In genomic region chr9:120481842-120482241, GRCh38 we compare ENCODE assay signal across 21 cellular contexts.
"Had no signal": no experiment of that assay in that cellular context is flagged by ENCODE, and none has a peak within 500 bp of the region (broad histone marks: within the 10 kb centered on the region; RNA-seq: fewer than 3 reads in every experiment).

No MANE protein-coding gene starts in this region.

- H3K4me3 Mint-ChIP-seq: activated CD4-positive, alpha-beta T cell treated with anti-CD3 and anti-CD28 coated beads, Interleukin-2, amount 10 ng/mL, durations not matched to agents 7 days and 5 days; activated CD8-positive, alpha-beta memory T cell treated with anti-CD3 and anti-CD28 coated beads, Interleukin-2, amount 10 ng/mL, durations not matched to agents 7 days and 5 days; activated CD8-positive, alpha-beta T cell treated with anti-CD3 and anti-CD28 coated beads for 36 hours; activated naive CD4-positive, alpha-beta T cell treated with anti-CD3 and anti-CD28 coated beads, Interleukin-2, amount 10 ng/mL, durations not matched to agents 7 days and 5 days; natural killer cell; stimulated activated memory B cell treated with anti-CD40 and anti-IgM and Interleukin-4, amounts not matched to agents 10 μg/mL and 1 μg/mL and 100 μg/mL, for 72 hours; type B pancreatic cell had no signal

- H3K27me3 Mint-ChIP-seq: activated CD4-positive, alpha-beta T cell treated with anti-CD3 and anti-CD28 coated beads, Interleukin-2, amount 10 ng/mL, durations not matched to agents 7 days and 5 days; activated CD8-positive, alpha-beta memory T cell treated with anti-CD3 and anti-CD28 coated beads, Interleukin-2, amount 10 ng/mL, durations not matched to agents 7 days and 5 days; activated CD8-positive, alpha-beta T cell treated with anti-CD3 and anti-CD28 coated beads for 36 hours; activated naive CD4-positive, alpha-beta T cell treated with anti-CD3 and anti-CD28 coated beads, Interleukin-2, amount 10 ng/mL, durations not matched to agents 7 days and 5 days; stimulated activated memory B cell treated with anti-CD40 and anti-IgM and Interleukin-4, amounts not matched to agents 10 μg/mL and 1 μg/mL and 100 μg/mL, for 72 hours; type B pancreatic cell had no signal

- H3K9me3 Mint-ChIP-seq: activated CD4-positive, alpha-beta T cell treated with anti-CD3 and anti-CD28 coated beads, Interleukin-2, amount 10 ng/mL, durations not matched to agents 7 days and 5 days; activated CD8-positive, alpha-beta T cell treated with anti-CD3 and anti-CD28 coated beads for 36 hours; activated naive CD4-positive, alpha-beta T cell treated with anti-CD3 and anti-CD28 coated beads, Interleukin-2, amount 10 ng/mL, durations not matched to agents 7 days and 5 days; natural killer cell; stimulated activated memory B cell treated with anti-CD40 and anti-IgM and Interleukin-4, amounts not matched to agents 10 μg/mL and 1 μg/mL and 100 μg/mL, for 72 hours; type B pancreatic cell had no signal

- ATAC-seq: activated CD4-positive, CD25-positive, alpha-beta regulatory T cell treated with anti-CD3 and anti-CD28 coated beads, Interleukin-2, amount 50 U/mL, for 24 hours; activated CD8-positive, alpha-beta memory T cell treated with anti-CD3 and anti-CD28 coated beads, Interleukin-2, amount 10 ng/mL, durations not matched to agents 7 days and 5 days; activated CD8-positive, alpha-beta T cell treated with anti-CD3 and anti-CD28 coated beads for 36 hours; natural killer cell; stimulated activated memory B cell treated with anti-CD40 and anti-IgM and Interleukin-4, amounts not matched to agents 10 μg/mL and 1 μg/mL and 100 μg/mL, for 72 hours had no signal

- H3K9me3 ChIP-seq: colonic mucosa, esophagus muscularis mucosa, prostate gland, testis had no signal

- H3K4me3 ChIP-seq: colonic mucosa, dorsolateral prefrontal cortex, esophagus muscularis mucosa, prostate gland, skin epidermis, testis had no signal

- H3K4me1 Mint-ChIP-seq: activated CD4-positive, alpha-beta T cell treated with anti-CD3 and anti-CD28 coated beads, Interleukin-2, amount 10 ng/mL, durations not matched to agents 7 days and 5 days; activated CD8-positive, alpha-beta memory T cell treated with anti-CD3 and anti-CD28 coated beads, Interleukin-2, amount 10 ng/mL, durations not matched to agents 7 days and 5 days; activated naive CD4-positive, alpha-beta T cell treated with anti-CD3 and anti-CD28 coated beads, Interleukin-2, amount 10 ng/mL, durations not matched to agents 7 days and 5 days; natural killer cell had no signal

- H3K27me3 ChIP-seq: colonic mucosa, dorsolateral prefrontal cortex, esophagus muscularis mucosa, testis had no signal

- H3K4me1 ChIP-seq: colonic mucosa, prostate gland, testis had no signal

- H3K36me3 ChIP-seq: colonic mucosa, prostate gland had no signal

- H3K27ac Mint-ChIP-seq: activated CD4-positive, alpha-beta T cell treated with anti-CD3 and anti-CD28 coated beads, Interleukin-2, amount 10 ng/mL, durations not matched to agents 7 days and 5 days; activated CD8-positive, alpha-beta memory T cell treated with anti-CD3 and anti-CD28 coated beads, Interleukin-2, amount 10 ng/mL, durations not matched to agents 7 days and 5 days; activated CD8-positive, alpha-beta T cell treated with anti-CD3 and anti-CD28 coated beads for 36 hours; stimulated activated memory B cell treated with anti-CD40 and anti-IgM and Interleukin-4, amounts not matched to agents 10 μg/mL and 1 μg/mL and 100 μg/mL, for 72 hours; type B pancreatic cell had no signal

- H3K27ac ChIP-seq: colonic mucosa, dorsolateral prefrontal cortex, prostate gland, testis, VCaP had no signal

- DNase-seq: activated CD4-positive, alpha-beta T cell treated with anti-CD3 and anti-CD28 coated beads, Interleukin-2, amount 10 ng/mL, durations not matched to agents 7 days and 5 days; activated CD8-positive, alpha-beta memory T cell treated with anti-CD3 and anti-CD28 coated beads, Interleukin-2, amount 10 ng/mL, durations not matched to agents 7 days and 5 days; activated CD8-positive, alpha-beta T cell treated with anti-CD3 and anti-CD28 coated beads for 36 hours; activated effector memory CD4-positive, alpha-beta T cell treated with anti-CD3 and anti-CD28 coated beads, Interleukin-2, amount 50 U/mL, for 16 hours; activated naive CD4-positive, alpha-beta T cell treated with anti-CD3 and anti-CD28 coated beads, Interleukin-2, amount 10 ng/mL, durations not matched to agents 7 days and 5 days; activated T-cell treated with anti-CD3 and anti-CD28 coated beads for 4 hours; amygdala; colonic mucosa; dorsolateral prefrontal cortex; hypothalamus; midbrain; natural killer cell; stimulated activated CD4-positive, alpha-beta T cell treated with anti-CD3 and anti-CD28 coated beads, Interleukin-2, amount 100 ng/mL, for 24 hours; testis had no signal
